Comparison of ENCODE assay signal across 10 cellular contexts in the genomic region with DNA sequence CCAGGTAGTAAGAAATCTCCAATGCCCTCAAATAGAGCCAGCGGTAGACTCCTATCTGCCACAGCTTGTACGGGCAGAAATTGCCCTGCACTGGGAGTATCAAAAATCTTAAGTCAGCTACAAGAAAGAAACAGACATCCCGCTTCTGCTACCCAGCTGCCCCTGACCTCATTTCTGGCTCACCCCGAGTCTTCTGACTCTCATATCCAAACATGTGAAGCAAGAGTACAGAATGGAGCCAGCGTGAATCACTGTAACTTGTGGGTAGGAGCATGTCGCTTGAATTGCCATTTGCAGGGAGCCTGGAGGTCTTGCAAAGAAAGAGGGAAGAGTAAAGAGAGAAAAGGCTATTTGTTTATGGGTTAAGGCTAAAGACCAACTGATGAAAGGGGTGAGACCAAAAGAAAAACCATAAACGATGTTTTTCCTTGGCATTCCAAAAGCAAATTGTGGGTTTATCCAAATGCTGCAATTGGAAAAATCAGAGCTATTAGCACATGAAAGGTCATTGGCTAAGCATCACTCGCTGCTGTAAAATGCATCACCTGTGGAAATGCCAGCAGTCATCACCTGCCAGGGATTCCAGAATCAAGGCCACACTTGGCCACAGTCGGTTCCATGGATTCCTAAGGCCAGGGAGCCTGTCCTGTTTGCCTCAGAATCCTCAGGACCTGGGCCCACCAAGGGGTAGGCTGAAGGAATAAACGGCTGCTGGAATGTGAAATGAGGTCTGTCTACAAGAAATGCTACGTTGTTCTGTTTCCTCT.
DNase-seq lines count a peak whose midpoint lies in the region; ATAC-seq, FAIRE-seq and TF ChIP-seq lines count a peak whose summit lies in the region.
"Had no signal": no experiment of that assay in that cellular context is flagged by ENCODE, and none has a peak within 500 bp of the region (broad histone marks: within the 10 kb centered on the region; RNA-seq: fewer than 3 reads in every experiment).

No MANE protein-coding gene starts in this region.

- CTCF ChIA-PET in HepG2 (lab: Yijun Ruan, JAX; ENCODE audit: low intra/inter-chr PET ratio, low total read pairs) = no interaction called here

- no peaks in the 10 kb centered on the region for H3K9me3 ChIP-seq in HepG2 (ENCODE audit: low read length)
- H3K9me3 ChIP-seq in thoracic aorta = no peaks in the 10 kb centered on the region

- peaks cover 73% of the 10 kb centered on the region for H3K79me2 ChIP-seq in HepG2 (ENCODE audit: insufficient read depth, low read length)

- in situ Hi-C loops in astrocyte of the cerebellum (cut with HindIII; ENCODE audit: low sequenced_read_pairs) = no loop called here
- in situ Hi-C loops in HepG2 (cut with HindIII; ENCODE audit: extremely low pct_ligation_motif_present, low pct_unique_long_range_greater_than_20kb) = no loop called here

- no peak for FAIRE-seq in HepG2 (lab: Jason Lieb, UNC)
- FAIRE-seq: G401.6 had no signal

- no peak for TF ChIP-seq POLR2A in HepG2 (IDR thresholded peaks at IDR 0.05; ENCODE audit: insufficient read depth in 1 of 2, low read depth in 2 of 2, low read length in 2 of 2)

- no peak overlapping the region for H3K4me3 Mint-ChIP-seq in CD14-positive monocyte

- TF ChIP-seq EP300 in HepG2 (IDR thresholded peaks at IDR 0.05; ENCODE audit: low read depth in 2 of 2, low read length in 2 of 2) = no peak
- TF ChIP-seq EP300 in HepG2 (CRISPR knock-in tag; IDR thresholded peaks at IDR 0.05; ENCODE audit: borderline replicate concordance) = no peak

- H3K9ac ChIP-seq in HepG2 (ENCODE audit: insufficient read depth, low read depth, low read length) = no peak overlapping the region

- no peak overlapping the region for H3K4me2 ChIP-seq in HepG2 (ENCODE audit: low read depth, low read length)

- no peaks in the 10 kb centered on the region for H3K27me3 Mint-ChIP-seq in CD14-positive monocyte (ENCODE audit: low read depth in 3 of 3)

- H3K27me3 ChIP-seq in HepG2 (ENCODE audit: control insufficient read depth in 1 of 2, insufficient read depth in 2 of 2, low read length in 2 of 2) (no peaks in the 10 kb centered on the region), thoracic aorta (replicated peaks; ENCODE audit: insufficient read depth) (no peaks in the 10 kb centered on the region)

- ATAC-seq in HepG2 (no peak; the same call in 2 of the 3 replicates), thoracic aorta (ENCODE audit: insufficient number of reproducible peaks, low FRiP score, low read depth) (peak; percentile 40), HG03175 (IDR thresholded peaks at IDR 0.05; ENCODE audit: unreplicated experiment) (no peak), HG03025 (IDR thresholded peaks at IDR 0.05; ENCODE audit: low FRiP score, unreplicated experiment) (no peak)

- 94% methylated on average over 10 of the region's 11 CpGs for WGBS in HepG2 (ENCODE audit: low lambda C conversion rate)

- H3K4me3 ChIP-seq in astrocyte of the cerebellum (ENCODE audit: low read depth, low read length) = no peak overlapping the region
- H3K4me3 ChIP-seq in HepG2 (replicated peaks in 1 of 3; ENCODE audit: insufficient read depth in 1 of 3, low read depth in 2 of 3, low read length in 3 of 3) = no peak overlapping the region
- no peak overlapping the region for H3K4me3 ChIP-seq in thoracic aorta

- H3K4me1 ChIP-seq in HepG2 (ENCODE audit: insufficient read depth, low read length) = peaks cover 72% of the 10 kb centered on the region
- H3K4me1 ChIP-seq in thoracic aorta (ENCODE audit: control insufficient read depth in 1 of 2, low read depth in 2 of 2) = peaks cover 11 to 47% of the 10 kb centered on the region in 2 donors

- peaks cover 8% of the 10 kb centered on the region; the same call in 1 of the 2 replicates for H4K20me1 ChIP-seq in HepG2 (ENCODE audit: insufficient read depth, low read length)

- no TSS peak for BruUV-seq in HepG2 (replicated peaks; lab: Mats Ljungman, UMichigan)

- POLR2A ChIA-PET in HepG2 (lab: Yijun Ruan, JAX) = no interaction called here

- TF ChIP-seq CTCF in astrocyte of the cerebellum (IDR thresholded peaks at IDR 0.05; ENCODE audit: low read depth, low read length, missing control alignments) (no peak), HepG2 (CRISPR knock-in tag; IDR thresholded peaks at IDR 0.05) (no peak), thoracic aorta (IDR thresholded peaks at IDR 0.05) (no peak), CD14-positive monocyte (IDR thresholded peaks at IDR 0.05) (no peak)

- H3K9me3 Mint-ChIP-seq in CD14-positive monocyte = peaks cover 0 to 3% (median 0%) of the 10 kb centered on the region in 7 donors

- H3K27ac Mint-ChIP-seq in CD14-positive monocyte = peak overlapping the region in 1 of 7 donors; percentile 16

- no peak overlapping the region for H3K27ac ChIP-seq in HepG2 (ENCODE audit: extremely low read length, insufficient read depth, low read length)
- peak overlapping the region in 1 of 2 donors; percentile 1 for H3K27ac ChIP-seq in thoracic aorta

- H3K4me1 Mint-ChIP-seq in CD14-positive monocyte = peaks cover 12% of the 10 kb centered on the region

- peaks cover 29 to 46% of the 10 kb centered on the region in 2 donors for H3K36me3 Mint-ChIP-seq in CD14-positive monocyte

- H3K36me3 ChIP-seq in HepG2 (replicated peaks in 1 of 2; ENCODE audit: control insufficient read depth in 1 of 2, insufficient read depth in 2 of 2, low read length in 2 of 2) = peaks cover 15 to 30% of the 10 kb centered on the region in 2 experiments
- no peaks in the 10 kb centered on the region for H3K36me3 ChIP-seq in thoracic aorta

- H2AFZ ChIP-seq in HepG2 (ENCODE audit: low read length) = no peak overlapping the region

- TF ChIP-seq RAD21 in HepG2 (CRISPR knock-in tag; IDR thresholded peaks at IDR 0.05) = no peak

- intact Hi-C loops in HepG2 (cut with micrococcal nuclease; ENCODE audit: unreplicated experiment) (no loop called here), CD14-positive monocyte (cut with micrococcal nuclease) (no loop called here)

- DNase-seq in H4 (ENCODE audit: low spot score) (peak; percentile 65), astrocyte of the cerebellum (ENCODE audit: low read depth) (peak; percentile 81), HepG2 (ENCODE audit: low spot score) (no peak), thoracic aorta (ENCODE audit: low spot score) (peak; percentile 58), CD14-positive monocyte (ENCODE audit: low spot score) (no peak)
- DNase-seq in stimulated activated CD4-positive, alpha-beta T cell treated with anti-CD3 and anti-CD28 coated beads, Interleukin-2, amount 100 ng/mL, for 24 hours = no peak
- DNase-seq: activated gamma-delta T cell had no signal

TF ChIP-seq in HepG2, 621 proteins besides CTCF, POLR2A, EP300 and RAD21:
- no peak for TF ChIP-seq SSRP1 (CRISPR knock-in tag; IDR thresholded peaks at IDR 0.05)
- TF ChIP-seq ZNF331 (CRISPR knock-in tag; IDR thresholded peaks at IDR 0.05) = no peak
- TF ChIP-seq GRHL1 (CRISPR knock-in tag; conservative IDR thresholded peaks at IDR 0.05) = no peak
- TF ChIP-seq RBM22 (optimal IDR thresholded peaks at IDR 0.05; ENCODE audit: low read length) = peak; percentile 71

Comparison
In these comparisons a context has a peak if more than half of its experiments do, and no peak if none do; other contexts are left out.
1. DNase-seq: peak in H4 (single experiment), astrocyte of the cerebellum (single experiment) and thoracic aorta (single experiment); none in HepG2 (single experiment), stimulated activated CD4-positive, alpha-beta T cell treated with anti-CD3 and anti-CD28 coated beads, Interleukin-2, amount 100 ng/mL, for 24 hours (0 of 2) and CD14-positive monocyte (single experiment).